In genomic region chr10:34319197-34319846, GRCh38 we compare ENCODE assay signal across 9 cellular contexts.
A peak's percentile ranks its signal among the peaks of the same experiment; 100 is the strongest.
DNase-seq lines count a peak whose midpoint lies in the region; ATAC-seq and TF ChIP-seq lines count a peak whose summit lies in the region.
"Had no signal": no experiment of that assay in that cellular context is flagged by ENCODE, and none has a peak within 500 bp of the region (broad histone marks: within the 10 kb centered on the region; RNA-seq: fewer than 3 reads in every experiment).

No MANE protein-coding gene starts in this region.

- H3K27me3 Mint-ChIP-seq in activated naive CD8-positive, alpha-beta T cell treated with anti-CD3 and anti-CD28 coated beads, Interleukin-2, amount 50 U/mL, for 24 hours: no peaks in the 10 kb centered on the region

- H3K36me3 Mint-ChIP-seq in activated naive CD8-positive, alpha-beta T cell treated with anti-CD3 and anti-CD28 coated beads, Interleukin-2, amount 50 U/mL, for 24 hours (ENCODE audit: low read depth): no peaks in the 10 kb centered on the region

- H3K4me3 ChIP-seq in fibroblast of pulmonary artery (replicated peaks; ENCODE audit: low read depth, low read length) (no peak overlapping the region), upper lobe of left lung (no peak overlapping the region)
- H3K4me3 ChIP-seq: BLaER1 treated with 17β-estradiol and CSF1 and Interleukin-3, amounts not matched to agents 10 nM and 100 nM had no signal

- TF ChIP-seq EP300 in upper lobe of left lung (IDR thresholded peaks at IDR 0.05): peak in 3 of 4 donors; percentile 38 to 93 (median 56)

- peak overlapping the region in 3 of 4 donors; percentile 37 to 69 (median 58) for H3K27ac ChIP-seq in upper lobe of left lung
- H3K27ac ChIP-seq: BLaER1 treated with 17β-estradiol and CSF1 and Interleukin-3, amounts not matched to agents 10 nM and 100 nM had no signal

- no peak overlapping the region for H3K4me3 Mint-ChIP-seq in activated naive CD8-positive, alpha-beta T cell treated with anti-CD3 and anti-CD28 coated beads, Interleukin-2, amount 50 U/mL, for 24 hours

- H3K9me3 ChIP-seq in upper lobe of left lung: no peaks in the 10 kb centered on the region
- H3K9me3 ChIP-seq: BLaER1 treated with 17β-estradiol and CSF1 and Interleukin-3, amounts not matched to agents 10 nM and 100 nM had no signal

- intact Hi-C loops in Right ventricle myocardium superior (cut with DNase I): no loop called here
- intact Hi-C loops in cardiac septum (cut with DNase I): no loop called here

- peak; percentile 63 for ATAC-seq in Right ventricle myocardium superior (ENCODE audit: poor library complexity)
- ATAC-seq in upper lobe of left lung (ENCODE audit: low FRiP score in 2 of 2): peak; percentile 76 to 87
- ATAC-seq in activated naive CD8-positive, alpha-beta T cell treated with anti-CD3 and anti-CD28 coated beads, Interleukin-2, amount 50 U/mL, for 24 hours: no peak

- no peaks in the 10 kb centered on the region for H3K36me3 ChIP-seq in upper lobe of left lung

- H3K9me3 Mint-ChIP-seq in activated naive CD8-positive, alpha-beta T cell treated with anti-CD3 and anti-CD28 coated beads, Interleukin-2, amount 50 U/mL, for 24 hours: no peaks in the 10 kb centered on the region

- no peak for DNase-seq in Right ventricle myocardium superior
- no peak for DNase-seq in cardiac septum (ENCODE audit: low spot score)
- peak; percentile 94 for DNase-seq in NCI-H748 treated with DMSO at 0.1 percent for 48 hours (lab: John Stamatoyannopoulos, UW)
- DNase-seq in fibroblast of pulmonary artery (ENCODE audit: low read depth): peak; percentile 89
- DNase-seq in upper lobe of left lung: peak in 1 of 2 donors; percentile 87
- DNase-seq in activated T-cell treated with anti-CD3 and anti-CD28 coated beads for 4 hours: no peak
- no peak for DNase-seq in SW 1271 (lab: John Stamatoyannopoulos, UW)
- no peak for DNase-seq in activated naive CD8-positive, alpha-beta T cell treated with anti-CD3 and anti-CD28 coated beads, Interleukin-2, amount 50 U/mL, for 24 hours

- no peak for TF ChIP-seq POLR2A in upper lobe of left lung (IDR thresholded peaks at IDR 0.05)

- no peaks in the 10 kb centered on the region for H3K27me3 ChIP-seq in upper lobe of left lung
- H3K27me3 ChIP-seq: BLaER1 treated with 17β-estradiol and CSF1 and Interleukin-3, amounts not matched to agents 10 nM and 100 nM had no signal

- no peaks in the 10 kb centered on the region for H3K4me1 Mint-ChIP-seq in activated naive CD8-positive, alpha-beta T cell treated with anti-CD3 and anti-CD28 coated beads, Interleukin-2, amount 50 U/mL, for 24 hours

- no peak overlapping the region for H3K27ac Mint-ChIP-seq in activated naive CD8-positive, alpha-beta T cell treated with anti-CD3 and anti-CD28 coated beads, Interleukin-2, amount 50 U/mL, for 24 hours

- 58 to 62% methylated on average over 6 of the region's 6 CpGs for WGBS in upper lobe of left lung, 2 donors

- H3K4me1 ChIP-seq in upper lobe of left lung: peaks cover 0 to 16% (median 4%) of the 10 kb centered on the region in 4 donors

- TF ChIP-seq CTCF in fibroblast of pulmonary artery (IDR thresholded peaks at IDR 0.05; ENCODE audit: low read length, missing control alignments) (no peak), upper lobe of left lung (IDR thresholded peaks at IDR 0.05) (no peak)

Comparison
In these comparisons a context has a peak if more than half of its experiments do, and no peak if none do; other contexts are left out.
1. DNase-seq: peak in NCI-H748 treated with DMSO at 0.1 percent for 48 hours (single experiment) and fibroblast of pulmonary artery (single experiment); none in Right ventricle myocardium superior (single experiment), cardiac septum (single experiment), activated T-cell treated with anti-CD3 and anti-CD28 coated beads for 4 hours (single experiment), SW 1271 (0 of 2) and activated naive CD8-positive, alpha-beta T cell treated with anti-CD3 and anti-CD28 coated beads, Interleukin-2, amount 50 U/mL, for 24 hours (single experiment).